8 cellular contexts compared by ENCODE assay signal in the genomic region with DNA sequence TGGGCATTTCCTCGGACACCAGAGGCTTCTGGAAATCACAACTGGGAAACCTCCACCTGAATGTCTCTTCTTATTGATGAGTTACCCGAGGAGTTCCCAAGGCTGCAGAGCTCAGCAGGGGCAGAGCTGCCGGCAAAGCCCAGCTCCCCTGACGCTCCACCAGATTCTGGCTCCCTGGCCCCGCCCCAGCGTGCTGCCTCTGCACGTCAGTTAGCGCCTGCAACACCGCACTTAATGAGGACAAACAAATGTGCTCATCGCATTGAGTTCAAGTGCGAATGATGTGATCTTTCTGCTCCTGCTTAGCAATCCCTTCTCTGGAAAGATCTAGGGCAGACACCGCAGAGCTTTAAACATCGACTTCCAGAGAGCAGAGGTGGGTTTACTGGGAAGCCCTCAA. TPM values are rescaled to one million over a fixed set of nuclear protein-coding genes. Genes with fewer than 3 reads are reported as not detected.
A peak's percentile ranks its signal among the peaks of the same experiment; 100 is the strongest.
DNase-seq lines count a peak whose midpoint lies in the region; ATAC-seq, FAIRE-seq and TF ChIP-seq lines count a peak whose summit lies in the region.

No MANE protein-coding gene starts in this region.

- peak; percentile 72 for DNase-seq in H7
- DNase-seq in SK-MEL-5 (ENCODE audit: low read depth, low spot score) = peak; percentile 20
- peak in 4 of 10 donors; percentile 14 to 42 (median 34) for DNase-seq in dorsolateral prefrontal cortex
- peak; percentile 90 for DNase-seq in mesendoderm
- DNase-seq in HTR-8/SVneo (ENCODE audit: insufficient read length, low spot score) = no peak
- DNase-seq in NCI-H2196 treated with DMSO at 0.1 percent for 48 hours (lab: John Stamatoyannopoulos, UW; ENCODE audit: unreplicated experiment) = no peak

- H2BK120ac ChIP-seq in mesendoderm (ENCODE audit: low read depth, low read length) = no peak overlapping the region

- no peaks in the 10 kb centered on the region for H3K79me1 ChIP-seq in mesendoderm (ENCODE audit: low read length)

- intact Hi-C loops in dorsolateral prefrontal cortex (cut with DNase I) = no loop called here

- H3K27ac ChIP-seq in dorsolateral prefrontal cortex (no peak overlapping the region), mesendoderm (ENCODE audit: low read depth, low read length) (no peak overlapping the region), subcutaneous abdominal adipose tissue (ENCODE audit: low read depth, low read length) (no peak overlapping the region)

- no peak overlapping the region for H2BK15ac ChIP-seq in mesendoderm (replicated peaks; ENCODE audit: low read depth)

- H3K79me2 ChIP-seq in mesendoderm (ENCODE audit: control insufficient read depth, insufficient read depth, low read length) = no peaks in the 10 kb centered on the region

- H3K4me3 ChIP-seq in H7 (ENCODE audit: insufficient read depth, low read depth, low read length) (no peak overlapping the region), dorsolateral prefrontal cortex (peak overlapping the region in 44 of 59 donors; percentile 1 to 59 (median 32)), mesendoderm (ENCODE audit: low read length) (no peak overlapping the region), subcutaneous abdominal adipose tissue (ENCODE audit: low read depth in 1 of 5, low read length in 5 of 5) (peak overlapping the region in 3 of 5 donors; percentile 7 to 16 (median 15))

- H2BK5ac ChIP-seq in mesendoderm (ENCODE audit: low read length) = no peak overlapping the region

- H3K9me3 ChIP-seq in subcutaneous abdominal adipose tissue (ENCODE audit: control insufficient read depth in 5 of 5, low read length in 5 of 5) = peaks cover 0 to 3% (median 0%) of the 10 kb centered on the region in 5 donors

- H3K27me3 ChIP-seq in H7 (ENCODE audit: control insufficient read depth, insufficient read depth, low read length) = no peaks in the 10 kb centered on the region
- peaks cover 0 to 75% (median 0%) of the 10 kb centered on the region in 45 donors for H3K27me3 ChIP-seq in dorsolateral prefrontal cortex
- H3K27me3 ChIP-seq in mesendoderm (ENCODE audit: insufficient read depth, low read length, poor library complexity) = no peaks in the 10 kb centered on the region
- H3K27me3 ChIP-seq in subcutaneous abdominal adipose tissue (ENCODE audit: control insufficient read depth in 5 of 5, insufficient read depth in 4 of 5, low read length in 5 of 5) = no peaks in the 10 kb centered on the region

- H3K36me3 ChIP-seq in H7 (replicated peaks; ENCODE audit: control insufficient read depth, insufficient read depth, low read length) = no peaks in the 10 kb centered on the region
- no peaks in the 10 kb centered on the region for H3K36me3 ChIP-seq in mesendoderm (ENCODE audit: control insufficient read depth, insufficient read depth, low read length)
- no peaks in the 10 kb centered on the region for H3K36me3 ChIP-seq in subcutaneous abdominal adipose tissue (ENCODE audit: control insufficient read depth in 5 of 5, insufficient read depth in 5 of 5, low read length in 5 of 5)

- no CpG with 5 or more reads among the region's 13 CpGs for WGBS in mesendoderm (ENCODE audit: extremely low coverage, insufficient coverage, low lambda C conversion rate)

- no peak overlapping the region for H3K23ac ChIP-seq in mesendoderm (ENCODE audit: low read length)

- H3K4me1 ChIP-seq in mesendoderm (ENCODE audit: control insufficient read depth, low read depth, low read length) (peaks cover 4% of the 10 kb centered on the region), subcutaneous abdominal adipose tissue (ENCODE audit: control insufficient read depth in 5 of 5, insufficient read depth in 5 of 5, low read length in 5 of 5) (peaks cover 0 to 17% (median 12%) of the 10 kb centered on the region in 5 donors)

- no peak overlapping the region for H3K18ac ChIP-seq in mesendoderm (ENCODE audit: low read length)

- H4K5ac ChIP-seq in mesendoderm (ENCODE audit: low read length) = no peak overlapping the region

- in situ Hi-C loops in SK-MEL-5 (cut with HindIII; ENCODE audit: low pct_unique_long_range_greater_than_20kb, low sequenced_read_pairs) = no loop called here

- peak overlapping the region; percentile 44 for H3K56ac ChIP-seq in mesendoderm (ENCODE audit: low read length)

- FAIRE-seq in HTR-8/SVneo (lab: Jason Lieb, UNC) = no peak

- H2AK5ac ChIP-seq in mesendoderm (ENCODE audit: low read length) = no peak overlapping the region

- H3K4me2 ChIP-seq in mesendoderm (ENCODE audit: low read length) = peak overlapping the region; percentile 58

- TF ChIP-seq CTCF in dorsolateral prefrontal cortex (IDR thresholded peaks at IDR 0.05 in 54 of 56, conservative IDR thresholded peaks at IDR 0.05 in 2 of 56; ENCODE audit: low read depth in 1 of 56, partially characterized antibody in 56 of 56) = no peak

- H3K4ac ChIP-seq in mesendoderm (ENCODE audit: low read depth, low read length) = no peak overlapping the region

- H3K9ac ChIP-seq in mesendoderm (ENCODE audit: low read length) (peak overlapping the region; percentile 41), subcutaneous abdominal adipose tissue (ENCODE audit: low read length in 5 of 5) (no peak overlapping the region)

- ATAC-seq in GM21367 (IDR thresholded peaks at IDR 0.05; ENCODE audit: unreplicated experiment) = no peak

- no peak overlapping the region for H4K8ac ChIP-seq in mesendoderm (ENCODE audit: low read depth, low read length)

RNA-seq across cellular contexts. Expression of a gene that starts 55.5 kb away (rescaled TPM):
- total RNA-seq in H7 (2014; rRNA removed; shearing (Covaris generic)) = 12.7 and 22.7 TPM in 2 replicates
- 16.7 and 25.0 TPM in 2 replicates for total RNA-seq in SK-MEL-5 (2014; rRNA removed; shearing (Covaris generic))
- 5.6 and 5.9 TPM in 2 replicates for polyA plus RNA-seq in SK-MEL-5 (2015; cell fraction: cytosol; rRNA removed)
- polyA plus RNA-seq in SK-MEL-5 (2015; cell fraction: nucleus; rRNA removed) = 38.2 and 39.9 TPM in 2 replicates
- 100 to 1,000 TPM; 126 to 372 (median 279) TPM for total RNA-seq in dorsolateral prefrontal cortex
- polyA plus RNA-seq in mesendoderm (2013, experiment 1 of 2) = 17.1 TPM
- polyA plus RNA-seq in mesendoderm (2013, experiment 2 of 2) = 16.0 TPM

Comparison
In these comparisons a context has a peak if more than half of its experiments do, and no peak if none do; other contexts are left out.
1. DNase-seq: peak in H7 (single experiment), SK-MEL-5 (single experiment) and mesendoderm (single experiment); none in HTR-8/SVneo (single experiment) and NCI-H2196 treated with DMSO at 0.1 percent for 48 hours (single experiment).
2. H3K4me3 ChIP-seq: peak in dorsolateral prefrontal cortex (44 of 59) and subcutaneous abdominal adipose tissue (3 of 5); none in H7 (single experiment) and mesendoderm (single experiment).